ENCODE assay signal across 8 cellular contexts in genomic region chr11:6684068-6684467, GRCh38. TPM values are rescaled to one million over a fixed set of nuclear protein-coding genes. Genes with fewer than 3 reads are reported as not detected.
A peak's percentile ranks its signal among the peaks of the same experiment; 100 is the strongest.
DNase-seq lines count a peak whose midpoint lies in the region; ATAC-seq and TF ChIP-seq lines count a peak whose summit lies in the region.
"Not testable (repeated sequence)": the region's sequence is repeated elsewhere in the genome, so short reads cannot be mapped to it uniquely, and the experiment has no call there.

No MANE protein-coding gene starts in this region.

- peaks cover 28% of the 10 kb centered on the region for H3K79me2 ChIP-seq in ACC112 (ENCODE audit: control insufficient read depth, insufficient read depth, low read length, unreplicated experiment)

- H3K27me3 ChIP-seq in ACC112 (ENCODE audit: insufficient read depth, low read length); HL-60 (ENCODE audit: insufficient read depth, poor library complexity, severe bottlenecking); effector memory CD4-positive, alpha-beta T cell (replicated peaks; ENCODE audit: control insufficient read depth, insufficient read depth, low read length, poor library complexity, severe bottlenecking); iPS-20b (ENCODE audit: insufficient read depth, low read length): not testable (repeated sequence)

- CTCF ChIA-PET in RWPE1 (lab: Yijun Ruan, JAX), result interaction anchor here (0.7 to 1.2 kb wide), 2 partner anchors 11 to 211 kb away, joined by 3 to 5 read pairs; no protein-coding TSS in a partner anchor

- H3K9me3 Mint-ChIP-seq in activated T-helper 2 cell treated with anti-CD3 and anti-CD28 coated beads, Interferon-gamma antibody, Interleukin-2, Interleukin-4, amounts not matched to agents 10 μg/mL and 5 μg/mL and 100 μg/mL, durations not matched to agents 14 hours and 24 hours and 36 hours; neural crest cell; stimulated activated naive CD8-positive, alpha-beta T cell treated with anti-CD3 and anti-CD28 coated beads, Interleukin-15, amount 100 ng/mL, for 72 hours: not testable (repeated sequence)

- H3K27ac ChIP-seq in ACC112 (ENCODE audit: low read depth, low read length) (peak overlapping the region; percentile 77), HL-60 (replicated peaks) (peak overlapping the region; percentile 70), RWPE1 (peak overlapping the region; percentile 84; the same call in 1 of the 2 replicates)
- H3K27ac ChIP-seq in effector memory CD4-positive, alpha-beta T cell (ENCODE audit: insufficient read depth, low read length, poor library complexity, severe bottlenecking), result peak overlapping the region; percentile 81
- not testable (repeated sequence) for H3K27ac ChIP-seq in iPS-20b (ENCODE audit: low read length)

- peaks cover 35% of the 10 kb centered on the region for H3K36me3 Mint-ChIP-seq in activated T-helper 2 cell treated with anti-CD3 and anti-CD28 coated beads, Interferon-gamma antibody, Interleukin-2, Interleukin-4, amounts not matched to agents 10 μg/mL and 5 μg/mL and 100 μg/mL, durations not matched to agents 14 hours and 24 hours and 36 hours (ENCODE audit: low read depth)
- peaks cover 17% of the 10 kb centered on the region for H3K36me3 Mint-ChIP-seq in neural crest cell (ENCODE audit: low read depth)

- H3K27me3 Mint-ChIP-seq in activated T-helper 2 cell treated with anti-CD3 and anti-CD28 coated beads, Interferon-gamma antibody, Interleukin-2, Interleukin-4, amounts not matched to agents 10 μg/mL and 5 μg/mL and 100 μg/mL, durations not matched to agents 14 hours and 24 hours and 36 hours (ENCODE audit: low read depth); neural crest cell (ENCODE audit: low read depth); stimulated activated naive CD8-positive, alpha-beta T cell treated with anti-CD3 and anti-CD28 coated beads, Interleukin-15, amount 100 ng/mL, for 72 hours: not testable (repeated sequence)

- H3K9me3 ChIP-seq in effector memory CD4-positive, alpha-beta T cell (ENCODE audit: control insufficient read depth, low read length); iPS-20b (ENCODE audit: insufficient read depth, low read depth, low read length): not testable (repeated sequence)

- peak overlapping the region; percentile 82; the same call in 1 of the 2 replicates for H3K9ac ChIP-seq in iPS-20b (ENCODE audit: low read depth, low read length)

- H3K27ac Mint-ChIP-seq in activated T-helper 2 cell treated with anti-CD3 and anti-CD28 coated beads, Interferon-gamma antibody, Interleukin-2, Interleukin-4, amounts not matched to agents 10 μg/mL and 5 μg/mL and 100 μg/mL, durations not matched to agents 14 hours and 24 hours and 36 hours, result peak overlapping the region; percentile 54
- H3K27ac Mint-ChIP-seq in neural crest cell (ENCODE audit: unreplicated experiment), result not testable (repeated sequence)
- H3K27ac Mint-ChIP-seq in stimulated activated naive CD8-positive, alpha-beta T cell treated with anti-CD3 and anti-CD28 coated beads, Interleukin-15, amount 100 ng/mL, for 72 hours, result peak overlapping the region in 1 of 2 donors; percentile 99

- H3K4me1 Mint-ChIP-seq in activated T-helper 2 cell treated with anti-CD3 and anti-CD28 coated beads, Interferon-gamma antibody, Interleukin-2, Interleukin-4, amounts not matched to agents 10 μg/mL and 5 μg/mL and 100 μg/mL, durations not matched to agents 14 hours and 24 hours and 36 hours (ENCODE audit: low read depth), result peaks cover 20% of the 10 kb centered on the region
- H3K4me1 Mint-ChIP-seq in neural crest cell, result peaks cover 25% of the 10 kb centered on the region
- H3K4me1 Mint-ChIP-seq in stimulated activated naive CD8-positive, alpha-beta T cell treated with anti-CD3 and anti-CD28 coated beads, Interleukin-15, amount 100 ng/mL, for 72 hours, result peaks cover 47% of the 10 kb centered on the region

- not testable (repeated sequence) for ATAC-seq in stimulated activated naive CD8-positive, alpha-beta T cell treated with anti-CD3 and anti-CD28 coated beads, Interleukin-15, amount 100 ng/mL, for 72 hours

- POLR2A ChIA-PET in RWPE1 (lab: Yijun Ruan, JAX; ENCODE audit: low non-redundant PET), result not testable (repeated sequence)

- intact Hi-C loops in activated T-helper 2 cell treated with anti-CD3 and anti-CD28 coated beads, Interferon-gamma antibody, Interleukin-2, Interleukin-4, amounts not matched to agents 10 μg/mL and 5 μg/mL and 100 μg/mL, durations not matched to agents 14 hours and 24 hours and 36 hours (cut with micrococcal nuclease), result loop anchor here (5.0 to 10.0 kb wide), 2 partner anchors 63 to 269 kb away; partner anchors contain the start of gene APBB1

- DNase-seq in HL-60 (ENCODE audit: low read depth in 1 of 2, low spot score in 1 of 2); RWPE1 (ENCODE audit: low spot score); activated T-helper 2 cell treated with anti-CD3 and anti-CD28 coated beads, Interferon-gamma antibody, Interleukin-2, Interleukin-4, amounts not matched to agents 10 μg/mL and 5 μg/mL and 100 μg/mL, durations not matched to agents 14 hours and 24 hours and 36 hours (ENCODE audit: low spot score); effector memory CD4-positive, alpha-beta T cell; neural crest cell (ENCODE audit: low read depth, low spot score); stimulated activated naive CD8-positive, alpha-beta T cell treated with anti-CD3 and anti-CD28 coated beads, Interleukin-15, amount 100 ng/mL, for 72 hours: not testable (repeated sequence)

- H3K4me3 Mint-ChIP-seq in activated T-helper 2 cell treated with anti-CD3 and anti-CD28 coated beads, Interferon-gamma antibody, Interleukin-2, Interleukin-4, amounts not matched to agents 10 μg/mL and 5 μg/mL and 100 μg/mL, durations not matched to agents 14 hours and 24 hours and 36 hours (ENCODE audit: low read depth), result peak overlapping the region; percentile 97
- H3K4me3 Mint-ChIP-seq in neural crest cell, result peak overlapping the region; percentile 99
- peak overlapping the region; percentile 97 to 99 for H3K4me3 Mint-ChIP-seq in stimulated activated naive CD8-positive, alpha-beta T cell treated with anti-CD3 and anti-CD28 coated beads, Interleukin-15, amount 100 ng/mL, for 72 hours

- H3K36me3 ChIP-seq in ACC112 (ENCODE audit: insufficient read depth, low read length) (peaks cover 14% of the 10 kb centered on the region), iPS-20b (ENCODE audit: insufficient read depth, low read depth, low read length) (peaks cover 33% of the 10 kb centered on the region)
- H3K36me3 ChIP-seq in effector memory CD4-positive, alpha-beta T cell (ENCODE audit: control insufficient read depth, insufficient read depth, low read length), result not testable (repeated sequence)

- not testable (repeated sequence) for TF ChIP-seq CTCF in HL-60 (IDR thresholded peaks at IDR 0.05; ENCODE audit: insufficient read depth, low read length); RWPE1 (conservative IDR thresholded peaks at IDR 0.05; ENCODE audit: low read depth); neural crest cell (conservative IDR thresholded peaks at IDR 0.05)

- peak overlapping the region; percentile 88 for H2AFZ ChIP-seq in ACC112 (ENCODE audit: low read length, unreplicated experiment)

- H3K4me1 ChIP-seq in ACC112 (ENCODE audit: control insufficient read depth, insufficient read depth, low read length, unreplicated experiment) (peaks cover 16% of the 10 kb centered on the region), iPS-20b (ENCODE audit: insufficient read depth, low read length) (0 out of 2 replicates have a peak, but pooled peaks cover 14% of the 10 kb centered on the region)
- peaks cover 17% of the 10 kb centered on the region for H3K4me1 ChIP-seq in effector memory CD4-positive, alpha-beta T cell (ENCODE audit: control insufficient read depth, insufficient read depth, low read length, poor library complexity, severe bottlenecking)

- peak overlapping the region; percentile 80 for H3K4me3 ChIP-seq in ACC112 (ENCODE audit: low read depth, low read length)
- H3K4me3 ChIP-seq in HL-60 (replicated peaks; ENCODE audit: insufficient read depth, low read length), result peak overlapping the region; percentile 50; the same call in 1 of the 2 replicates
- H3K4me3 ChIP-seq in effector memory CD4-positive, alpha-beta T cell (ENCODE audit: insufficient read depth, low read depth, low read length, poor library complexity, severe bottlenecking), result peak overlapping the region; percentile 49
- peak overlapping the region; percentile 68 for H3K4me3 ChIP-seq in iPS-20b (ENCODE audit: low read length)

RNA-seq across cellular contexts. Expression of gene MRPL17, which starts 0.9 kb away (rescaled TPM):
- total RNA-seq in activated T-helper 2 cell treated with anti-CD3 and anti-CD28 coated beads, Interferon-gamma antibody, Interleukin-2, Interleukin-4, amounts not matched to agents 10 μg/mL and 5 μg/mL and 100 μg/mL, durations not matched to agents 14 hours and 24 hours and 36 hours, result 103 and 108 TPM in 2 replicates
- 47.2 and 58.9 TPM in 2 replicates for total RNA-seq in neural crest cell

RNA-seq across cellular contexts. Expression of gene DCHS1, which starts 28.5 kb away (rescaled TPM):
- 0.51 and 0.57 TPM in 2 replicates for total RNA-seq in activated T-helper 2 cell treated with anti-CD3 and anti-CD28 coated beads, Interferon-gamma antibody, Interleukin-2, Interleukin-4, amounts not matched to agents 10 μg/mL and 5 μg/mL and 100 μg/mL, durations not matched to agents 14 hours and 24 hours and 36 hours
- total RNA-seq in neural crest cell, result 37.5 and 40.4 TPM in 2 replicates

Comparison
In these comparisons a context has a peak if more than half of its experiments do, and no peak if none do; other contexts are left out.
1. RNA of gene DCHS1, which starts 28.5 kb away (total RNA-seq): 37.5 to 40.4 TPM in neural crest cell; 0.51 to 0.57 TPM in activated T-helper 2 cell treated with anti-CD3 and anti-CD28 coated beads, Interferon-gamma antibody, Interleukin-2, Interleukin-4, amounts not matched to agents 10 μg/mL and 5 μg/mL and 100 μg/mL, durations not matched to agents 14 hours and 24 hours and 36 hours; every median in the first group is over 10 times any median in the second.
2. Peak in every context shown above with its lines, with median percentiles within 50 percentile points of each other: H3K4me3 ChIP-seq and H3K4me3 Mint-ChIP-seq.